Comparison of ENCODE assay signal across 19 cellular contexts in the genomic region with DNA sequence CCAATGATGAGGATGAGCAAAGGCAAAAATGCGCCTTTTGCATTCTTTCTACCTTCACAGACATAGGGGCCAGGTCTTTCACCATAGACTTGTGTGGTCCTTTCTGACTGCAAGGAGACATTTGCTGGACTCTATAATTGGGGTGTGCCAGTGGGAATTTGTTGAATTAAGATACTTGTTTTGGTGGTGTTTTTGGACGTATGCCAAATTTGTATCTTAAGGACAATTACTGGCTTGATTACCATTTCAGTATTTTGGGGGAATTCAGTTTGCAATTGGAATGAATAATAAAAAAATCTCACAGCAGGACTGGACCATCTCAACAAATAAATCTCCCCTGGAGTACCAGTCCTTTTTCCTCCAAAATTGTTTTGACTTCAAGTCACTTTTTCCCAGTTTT. TPM values are rescaled to one million over a fixed set of nuclear protein-coding genes. Genes with fewer than 3 reads are reported as not detected.
A peak's percentile ranks its signal among the peaks of the same experiment; 100 is the strongest.
DNase-seq lines count a peak whose midpoint lies in the region; ATAC-seq, FAIRE-seq and TF ChIP-seq lines count a peak whose summit lies in the region.
"Had no signal": no experiment of that assay in that cellular context is flagged by ENCODE, and none has a peak within 500 bp of the region (broad histone marks: within the 10 kb centered on the region; RNA-seq: fewer than 3 reads in every experiment).

No MANE protein-coding gene starts in this region.

- no TSS peak for BruUV-seq in K562 (replicated peaks; lab: Mats Ljungman, UMichigan)

- no peak overlapping the region for H3K4me3 Mint-ChIP-seq in stimulated activated naive CD8-positive, alpha-beta T cell treated with anti-CD3 and anti-CD28 coated beads, Interleukin-15, Interleukin-2, amounts not matched to agents 100 ng/mL and 50 ng/mL, for 24 hours
- H3K4me3 Mint-ChIP-seq in stimulated activated naive CD8-positive, alpha-beta T cell treated with anti-CD3 and anti-CD28 coated beads, Interleukin-15, amount 100 ng/mL, for 72 hours = no peak overlapping the region
- no peak overlapping the region for H3K4me3 Mint-ChIP-seq in stimulated activated effector memory CD8-positive, alpha-beta T cell treated with anti-CD3 and anti-CD28 coated beads, Interleukin-12 subunit alpha, Interleukin-12 subunit beta, amount 100 ng/mL, for 72 hours
- H3K4me3 Mint-ChIP-seq: CD4-positive, CD25-positive, alpha-beta regulatory T cell; CD8-positive, alpha-beta T cell had no signal

- TF ChIP-seq EP300 in K562 (IDR thresholded peaks at IDR 0.05; ENCODE audit: low read length) = no peak

- no peaks in the 10 kb centered on the region for H3K9me3 ChIP-seq in K562 (replicated peaks; ENCODE audit: control insufficient read depth, insufficient read depth, low read depth, low read length)
- H3K9me3 ChIP-seq: Caco-2 had no signal

- DNase-seq in stimulated activated naive CD8-positive, alpha-beta T cell treated with anti-CD3 and anti-CD28 coated beads, Interleukin-15, amount 100 ng/mL, for 72 hours = no peak
- DNase-seq in K562 (ENCODE audit: extremely low read depth in 1 of 4, low spot score in 3 of 4) (no peak), EL (no peak)
- no peak for DNase-seq in stimulated activated effector memory CD8-positive, alpha-beta T cell treated with anti-CD3 and anti-CD28 coated beads, Interleukin-12 subunit alpha, Interleukin-12 subunit beta, amount 100 ng/mL, for 72 hours (ENCODE audit: low spot score in 2 of 2)
- DNase-seq: C1 segment of cervical spinal cord; Caco-2; CD4-positive, CD25-positive, alpha-beta regulatory T cell; CD8-positive, alpha-beta T cell; DMS153; DND-41; GDM1; GM23248; H7; HCEC 1CT had no signal

- FAIRE-seq in K562 (lab: Jason Lieb, UNC) = no peak
- FAIRE-seq: GM12878, GM19239, H1 had no signal

- H3K27ac Mint-ChIP-seq in stimulated activated naive CD8-positive, alpha-beta T cell treated with anti-CD3 and anti-CD28 coated beads, Interleukin-15, Interleukin-2, amounts not matched to agents 100 ng/mL and 50 ng/mL, for 24 hours = peak overlapping the region; percentile 2
- no peak overlapping the region for H3K27ac Mint-ChIP-seq in stimulated activated naive CD8-positive, alpha-beta T cell treated with anti-CD3 and anti-CD28 coated beads, Interleukin-15, amount 100 ng/mL, for 72 hours
- H3K27ac Mint-ChIP-seq in stimulated activated effector memory CD8-positive, alpha-beta T cell treated with anti-CD3 and anti-CD28 coated beads, Interleukin-12 subunit alpha, Interleukin-12 subunit beta, amount 100 ng/mL, for 72 hours = peak overlapping the region; percentile 2
- H3K27ac Mint-ChIP-seq: CD8-positive, alpha-beta T cell had no signal

- no peaks in the 10 kb centered on the region for H3K9me1 ChIP-seq in K562 (ENCODE audit: control insufficient read depth, insufficient read depth, low read length)

- peaks cover 44% of the 10 kb centered on the region; the same call in 2 of the 3 replicates for H3K79me2 ChIP-seq in K562 (ENCODE audit: control insufficient read depth, insufficient read depth, low read length)

- no peak for TF ChIP-seq RAD21 in K562 (CRISPR knock-in tag; conservative IDR thresholded peaks at IDR 0.05 in 1 of 2, IDR thresholded peaks at IDR 0.05 in 1 of 2)

- WGBS in K562 (ENCODE audit: insufficient coverage, low coverage, missing lambda C conversion rate) = 93% methylated on average over 2 of the region's 2 CpGs

- H3K36me3 ChIP-seq in K562 (ENCODE audit: control insufficient read depth, insufficient read depth, low read length) = peaks cover 99% of the 10 kb centered on the region

- H3K9me3 Mint-ChIP-seq in stimulated activated naive CD8-positive, alpha-beta T cell treated with anti-CD3 and anti-CD28 coated beads, Interleukin-15, Interleukin-2, amounts not matched to agents 100 ng/mL and 50 ng/mL, for 24 hours = no peaks in the 10 kb centered on the region
- no peaks in the 10 kb centered on the region for H3K9me3 Mint-ChIP-seq in stimulated activated naive CD8-positive, alpha-beta T cell treated with anti-CD3 and anti-CD28 coated beads, Interleukin-15, amount 100 ng/mL, for 72 hours
- no peaks in the 10 kb centered on the region for H3K9me3 Mint-ChIP-seq in stimulated activated effector memory CD8-positive, alpha-beta T cell treated with anti-CD3 and anti-CD28 coated beads, Interleukin-12 subunit alpha, Interleukin-12 subunit beta, amount 100 ng/mL, for 72 hours
- H3K9me3 Mint-ChIP-seq: CD4-positive, CD25-positive, alpha-beta regulatory T cell; CD8-positive, alpha-beta T cell had no signal

- no peak for TF ChIP-seq POLR2A in K562 (conservative IDR thresholded peaks at IDR 0.05)

- no peaks in the 10 kb centered on the region for H3K4me1 ChIP-seq in K562 (replicated peaks in 1 of 2; ENCODE audit: control insufficient read depth in 2 of 2, insufficient read depth in 2 of 2, low read length in 2 of 2)
- H3K4me1 ChIP-seq: Caco-2 had no signal

- no peak for TF ChIP-seq CTCF in K562 (IDR thresholded peaks at IDR 0.05 in 2 of 3, conservative IDR thresholded peaks at IDR 0.05 in 1 of 3; ENCODE audit: insufficient read depth in 2 of 3, low read depth in 1 of 3, low read length in 3 of 3)

- H4K20me1 ChIP-seq in K562 (replicated peaks; ENCODE audit: control insufficient read depth, insufficient read depth, low read length) = peaks cover 17% of the 10 kb centered on the region; the same call in 1 of the 2 replicates

- in situ Hi-C loops in K562 (cut with MboI) = no loop called here

- H3K36me3 Mint-ChIP-seq in stimulated activated naive CD8-positive, alpha-beta T cell treated with anti-CD3 and anti-CD28 coated beads, Interleukin-15, Interleukin-2, amounts not matched to agents 100 ng/mL and 50 ng/mL, for 24 hours (ENCODE audit: low read depth) = peaks cover 82% of the 10 kb centered on the region
- peaks cover 100% of the 10 kb centered on the region for H3K36me3 Mint-ChIP-seq in stimulated activated effector memory CD8-positive, alpha-beta T cell treated with anti-CD3 and anti-CD28 coated beads, Interleukin-12 subunit alpha, Interleukin-12 subunit beta, amount 100 ng/mL, for 72 hours

- no peak overlapping the region for H3K9ac ChIP-seq in K562 (ENCODE audit: insufficient read depth in 1 of 2, low read depth in 2 of 2, low read length in 2 of 2)
- H3K9ac ChIP-seq: GM23248 had no signal

- no peaks in the 10 kb centered on the region for H3K27me3 ChIP-seq in K562 (ENCODE audit: control insufficient read depth in 2 of 2, insufficient read depth in 2 of 2, low read length in 2 of 2)

- no peaks in the 10 kb centered on the region for H3K27me3 Mint-ChIP-seq in stimulated activated naive CD8-positive, alpha-beta T cell treated with anti-CD3 and anti-CD28 coated beads, Interleukin-15, Interleukin-2, amounts not matched to agents 100 ng/mL and 50 ng/mL, for 24 hours
- no peaks in the 10 kb centered on the region for H3K27me3 Mint-ChIP-seq in stimulated activated naive CD8-positive, alpha-beta T cell treated with anti-CD3 and anti-CD28 coated beads, Interleukin-15, amount 100 ng/mL, for 72 hours
- H3K27me3 Mint-ChIP-seq: CD4-positive, CD25-positive, alpha-beta regulatory T cell had no signal

- CTCF ChIA-PET in K562 (lab: Yijun Ruan, JAX; ENCODE audit: low intra/inter-chr PET ratio) = no interaction called here

- POLR2A ChIA-PET in K562 (lab: Yijun Ruan, JAX) = no interaction called here

- H3K4me1 Mint-ChIP-seq in stimulated activated naive CD8-positive, alpha-beta T cell treated with anti-CD3 and anti-CD28 coated beads, Interleukin-15, Interleukin-2, amounts not matched to agents 100 ng/mL and 50 ng/mL, for 24 hours (ENCODE audit: low read depth) = peaks cover 5% of the 10 kb centered on the region
- H3K4me1 Mint-ChIP-seq in stimulated activated naive CD8-positive, alpha-beta T cell treated with anti-CD3 and anti-CD28 coated beads, Interleukin-15, amount 100 ng/mL, for 72 hours = no peaks in the 10 kb centered on the region
- peaks cover 11% of the 10 kb centered on the region for H3K4me1 Mint-ChIP-seq in stimulated activated effector memory CD8-positive, alpha-beta T cell treated with anti-CD3 and anti-CD28 coated beads, Interleukin-12 subunit alpha, Interleukin-12 subunit beta, amount 100 ng/mL, for 72 hours

- no peak overlapping the region for H3K27ac ChIP-seq in K562 (ENCODE audit: extremely low read depth, low read depth, low read length)
- H3K27ac ChIP-seq: GM23248 had no signal

- no peak overlapping the region for H3K4me3 ChIP-seq in K562
- H3K4me3 ChIP-seq: GM12878, GM23248 had no signal

- no peak overlapping the region for H3K4me2 ChIP-seq in K562 (ENCODE audit: insufficient read depth, low read length)

- no peak for ATAC-seq in stimulated activated naive CD8-positive, alpha-beta T cell treated with anti-CD3 and anti-CD28 coated beads, Interleukin-15, amount 100 ng/mL, for 72 hours
- no peak for ATAC-seq in K562
- ATAC-seq in stimulated activated effector memory CD8-positive, alpha-beta T cell treated with anti-CD3 and anti-CD28 coated beads, Interleukin-12 subunit alpha, Interleukin-12 subunit beta, amount 100 ng/mL, for 72 hours = no peak
- ATAC-seq in HG03159 (IDR thresholded peaks at IDR 0.05; ENCODE audit: unreplicated experiment) = no peak
- ATAC-seq: CD8-positive, alpha-beta T cell; GM12878 had no signal

- no peak overlapping the region for H2AFZ ChIP-seq in K562 (ENCODE audit: low read depth, low read length)
- H2AFZ ChIP-seq: GM23248 had no signal

- intact Hi-C loops in K562 (cut with micrococcal nuclease) = loop anchor here (10.0 kb wide), 1 partner anchor 225 kb away; no protein-coding TSS in a partner anchor

TF ChIP-seq in K562, 482 proteins besides CTCF, POLR2A, EP300 and RAD21:
- TF ChIP-seq ZNF79 (CRISPR knock-in tag; IDR thresholded peaks at IDR 0.05; ENCODE audit: low read depth) (no peak), NFIC (IDR thresholded peaks at IDR 0.05) (peak; percentile 91), NFIX (CRISPR knock-in tag; IDR thresholded peaks at IDR 0.05; ENCODE audit: low read depth) (0 out of 2 replicates have a peak, but pooled peaks have one; percentile 56)

RNA-seq across cellular contexts. Expression of a gene that starts 47.9 kb away (rescaled TPM):
- total RNA-seq in K562 (2011; cell fraction: chromatin; rRNA removed; ENCODE audit: low replicate concordance) = 728 and 962 TPM in 2 replicates
- total RNA-seq in K562 (2011; cell fraction: nucleolus; rRNA removed) = 223 and 275 TPM in 2 replicates
- total RNA-seq in K562 (2011; cell fraction: nucleoplasm; rRNA removed) = 410 and 447 TPM in 2 replicates
- total RNA-seq in K562 (2014; rRNA removed) = 197 and 206 TPM in 2 replicates
- total RNA-seq in K562 (2014; rRNA removed; fragmentation: Illumina TruSeq; extraction: Trizol) = 158 and 173 TPM in 2 replicates
- total RNA-seq in K562 (2015; rRNA removed; fragmentation: Illumina TruSeq; extraction: Trizol) = 211 and 215 TPM in 2 replicates
- total RNA-seq in K562 (2021) = 307 and 314 TPM in 2 replicates
- polyA plus RNA-seq in K562 (2011; rRNA removed) = 164 and 203 TPM in 2 replicates
- 159 and 180 TPM in 2 replicates for polyA plus RNA-seq in K562 (2011; cell fraction: cytosol; rRNA removed)
- 130 and 146 TPM in 2 replicates for polyA plus RNA-seq in K562 (2011; cell fraction: nucleus; rRNA removed)
- polyA plus RNA-seq in K562 (2012) = 220 and 458 TPM in 2 replicates
- 191 and 200 TPM in 2 replicates for polyA plus RNA-seq in K562 (2014; fragmentation: Illumina TruSeq; extraction: Trizol)
- 10 to 100 TPM; 46.5 to 87.6 TPM for polyA plus RNA-seq in K562 (2014; fragmentation: Nextera tagmentation; extraction: Ambion mirVana)
- 143 and 157 TPM in 2 replicates for polyA plus RNA-seq in K562 (2014; rRNA removed)
- polyA minus RNA-seq in K562 (2011; rRNA and poly(A)+ RNA removed) = 438 and 467 TPM in 2 replicates
- 214 and 244 TPM in 2 replicates for polyA minus RNA-seq in K562 (2011; cell fraction: cytosol; rRNA and poly(A)+ RNA removed)
- 190 and 337 TPM in 2 replicates for polyA minus RNA-seq in K562 (2011; cell fraction: nucleus; rRNA and poly(A)+ RNA removed)

Comparison
In these comparisons a context has a peak if more than half of its experiments do, and no peak if none do; other contexts are left out.
1. H3K27ac Mint-ChIP-seq: peak in stimulated activated naive CD8-positive, alpha-beta T cell treated with anti-CD3 and anti-CD28 coated beads, Interleukin-15, Interleukin-2, amounts not matched to agents 100 ng/mL and 50 ng/mL, for 24 hours (single experiment) and stimulated activated effector memory CD8-positive, alpha-beta T cell treated with anti-CD3 and anti-CD28 coated beads, Interleukin-12 subunit alpha, Interleukin-12 subunit beta, amount 100 ng/mL, for 72 hours (single experiment); none in stimulated activated naive CD8-positive, alpha-beta T cell treated with anti-CD3 and anti-CD28 coated beads, Interleukin-15, amount 100 ng/mL, for 72 hours (0 of 2).